In the genomic region with DNA sequence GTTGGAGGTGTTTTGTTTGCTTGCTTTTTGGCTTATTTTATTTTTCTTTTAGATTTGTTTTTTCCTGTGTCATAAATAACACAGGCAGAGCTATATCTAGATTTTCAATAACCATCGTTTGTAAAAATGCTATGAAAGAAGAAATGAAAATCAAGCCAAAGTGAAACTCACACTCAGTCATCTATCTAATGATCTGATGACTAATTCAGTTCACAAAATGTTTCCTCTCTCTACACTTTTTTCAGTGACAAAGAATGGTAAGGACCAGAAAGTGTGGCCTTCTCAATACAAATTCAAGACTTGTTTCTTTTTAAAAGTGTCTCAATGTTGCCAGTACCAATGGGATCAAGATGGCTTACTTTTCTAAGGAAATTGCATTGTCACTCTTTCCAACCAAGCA, we compare ENCODE assay signal across 14 cellular contexts.
DNase-seq lines count a peak whose midpoint lies in the region; ATAC-seq, FAIRE-seq and TF ChIP-seq lines count a peak whose summit lies in the region.
"Had no signal": no experiment of that assay in that cellular context is flagged by ENCODE, and none has a peak within 500 bp of the region (broad histone marks: within the 10 kb centered on the region; RNA-seq: fewer than 3 reads in every experiment).

No MANE protein-coding gene starts in this region.

- H3K4me3 ChIP-seq in GM12865 (ENCODE audit: low read depth, low read length) (no peak overlapping the region), uterus (no peak overlapping the region)
- H3K4me3 ChIP-seq: gastrocnemius medialis had no signal

- no peak for FAIRE-seq in GM19239 (lab: Jason Lieb, UNC)

- TF ChIP-seq POLR2A in uterus (IDR thresholded peaks at IDR 0.05) = no peak

- H3K9me3 ChIP-seq in uterus = no peaks in the 10 kb centered on the region
- H3K9me3 ChIP-seq: gastrocnemius medialis, neutrophil had no signal

- H3K36me3 ChIP-seq in uterus = no peaks in the 10 kb centered on the region
- H3K36me3 ChIP-seq: gastrocnemius medialis, neutrophil had no signal

- no peaks in the 10 kb centered on the region for H3K4me1 ChIP-seq in uterus
- H3K4me1 ChIP-seq: gastrocnemius medialis had no signal

- no peak overlapping the region for H3K27ac ChIP-seq in uterus
- H3K27ac ChIP-seq: gastrocnemius medialis, neutrophil had no signal

- ATAC-seq in HG02571 (IDR thresholded peaks at IDR 0.05; ENCODE audit: unreplicated experiment) (peak; percentile 70), HG03175 (IDR thresholded peaks at IDR 0.05; ENCODE audit: unreplicated experiment) (peak; percentile 87)
- ATAC-seq: gastrocnemius medialis, T-cell had no signal

- no peak overlapping the region for H3K4me3 Mint-ChIP-seq in activated T-helper 1 cell treated with anti-CD3 and anti-CD28 coated beads, Interleukin-12 subunit alpha, Interleukin-12 subunit beta, Interleukin-2, Interleukin-4 antibody, amounts not matched to agents 30 ng/mL and 10 ng/mL and 1 ng/mL, durations not matched to agents 14 hours and 24 hours and 36 hours
- H3K4me3 Mint-ChIP-seq: T-cell had no signal

- H3K4me1 Mint-ChIP-seq in activated T-helper 1 cell treated with anti-CD3 and anti-CD28 coated beads, Interleukin-12 subunit alpha, Interleukin-12 subunit beta, Interleukin-2, Interleukin-4 antibody, amounts not matched to agents 30 ng/mL and 10 ng/mL and 1 ng/mL, durations not matched to agents 14 hours and 24 hours and 36 hours (ENCODE audit: low read depth) = no peaks in the 10 kb centered on the region
- H3K4me1 Mint-ChIP-seq: T-cell had no signal

- no peaks in the 10 kb centered on the region for H3K27me3 Mint-ChIP-seq in activated T-helper 1 cell treated with anti-CD3 and anti-CD28 coated beads, Interleukin-12 subunit alpha, Interleukin-12 subunit beta, Interleukin-2, Interleukin-4 antibody, amounts not matched to agents 30 ng/mL and 10 ng/mL and 1 ng/mL, durations not matched to agents 14 hours and 24 hours and 36 hours (ENCODE audit: insufficient read depth)
- H3K27me3 Mint-ChIP-seq: T-cell had no signal

- TF ChIP-seq CTCF in GM12865 (IDR thresholded peaks at IDR 0.05; ENCODE audit: insufficient read depth, low read depth, low read length, missing control alignments) = no peak
- TF ChIP-seq CTCF in uterus (IDR thresholded peaks at IDR 0.05) = no peak

- intact Hi-C loops in uterus (cut with DNase I; ENCODE audit: low total_unique reads) = no loop called here
- intact Hi-C loops in activated T-helper 1 cell treated with anti-CD3 and anti-CD28 coated beads, Interleukin-12 subunit alpha, Interleukin-12 subunit beta, Interleukin-2, Interleukin-4 antibody, amounts not matched to agents 30 ng/mL and 10 ng/mL and 1 ng/mL, durations not matched to agents 14 hours and 24 hours and 36 hours (cut with micrococcal nuclease) = no loop called here

- no peaks in the 10 kb centered on the region for H3K9me3 Mint-ChIP-seq in activated T-helper 1 cell treated with anti-CD3 and anti-CD28 coated beads, Interleukin-12 subunit alpha, Interleukin-12 subunit beta, Interleukin-2, Interleukin-4 antibody, amounts not matched to agents 30 ng/mL and 10 ng/mL and 1 ng/mL, durations not matched to agents 14 hours and 24 hours and 36 hours

- peak; percentile 52 for DNase-seq in GM12865 (ENCODE audit: low read depth)
- DNase-seq in GM19239 (ENCODE audit: insufficient read length, low spot score) = peak; percentile 9
- DNase-seq in uterus = no peak
- DNase-seq in GF-D8 (lab: John Stamatoyannopoulos, UW) = no peak
- no peak for DNase-seq in NCI-H226
- DNase-seq in activated T-helper 1 cell treated with anti-CD3 and anti-CD28 coated beads, Interleukin-12 subunit alpha, Interleukin-12 subunit beta, Interleukin-2, Interleukin-4 antibody, amounts not matched to agents 30 ng/mL and 10 ng/mL and 1 ng/mL, durations not matched to agents 14 hours and 24 hours and 36 hours (ENCODE audit: low spot score) = no peak
- DNase-seq: EL; gastrocnemius medialis; stimulated activated CD4-positive, alpha-beta T cell treated with anti-CD3 and anti-CD28 coated beads, Interleukin-15, amount 100 ng/mL, for 24 hours; stimulated activated naive CD4-positive, alpha-beta T cell treated with Interleukin-2 at 50 U/mL for 16 hours; T-cell had no signal

- H3K27me3 ChIP-seq in uterus = no peaks in the 10 kb centered on the region
- H3K27me3 ChIP-seq: gastrocnemius medialis, neutrophil had no signal

- no peaks in the 10 kb centered on the region for H3K36me3 Mint-ChIP-seq in activated T-helper 1 cell treated with anti-CD3 and anti-CD28 coated beads, Interleukin-12 subunit alpha, Interleukin-12 subunit beta, Interleukin-2, Interleukin-4 antibody, amounts not matched to agents 30 ng/mL and 10 ng/mL and 1 ng/mL, durations not matched to agents 14 hours and 24 hours and 36 hours (ENCODE audit: low read depth)
- H3K36me3 Mint-ChIP-seq: T-cell had no signal

- H3K27ac Mint-ChIP-seq in activated T-helper 1 cell treated with anti-CD3 and anti-CD28 coated beads, Interleukin-12 subunit alpha, Interleukin-12 subunit beta, Interleukin-2, Interleukin-4 antibody, amounts not matched to agents 30 ng/mL and 10 ng/mL and 1 ng/mL, durations not matched to agents 14 hours and 24 hours and 36 hours = no peak overlapping the region
- H3K27ac Mint-ChIP-seq: T-cell had no signal

Comparison
In these comparisons a context has a peak if more than half of its experiments do, and no peak if none do; other contexts are left out.
1. DNase-seq: peak in GM12865 (single experiment) and GM19239 (single experiment); none in uterus (0 of 2), GF-D8 (single experiment), NCI-H226 (single experiment) and activated T-helper 1 cell treated with anti-CD3 and anti-CD28 coated beads, Interleukin-12 subunit alpha, Interleukin-12 subunit beta, Interleukin-2, Interleukin-4 antibody, amounts not matched to agents 30 ng/mL and 10 ng/mL and 1 ng/mL, durations not matched to agents 14 hours and 24 hours and 36 hours (single experiment).